Comparison of ENCODE assay signal across 1 cellular context in the genomic region with DNA sequence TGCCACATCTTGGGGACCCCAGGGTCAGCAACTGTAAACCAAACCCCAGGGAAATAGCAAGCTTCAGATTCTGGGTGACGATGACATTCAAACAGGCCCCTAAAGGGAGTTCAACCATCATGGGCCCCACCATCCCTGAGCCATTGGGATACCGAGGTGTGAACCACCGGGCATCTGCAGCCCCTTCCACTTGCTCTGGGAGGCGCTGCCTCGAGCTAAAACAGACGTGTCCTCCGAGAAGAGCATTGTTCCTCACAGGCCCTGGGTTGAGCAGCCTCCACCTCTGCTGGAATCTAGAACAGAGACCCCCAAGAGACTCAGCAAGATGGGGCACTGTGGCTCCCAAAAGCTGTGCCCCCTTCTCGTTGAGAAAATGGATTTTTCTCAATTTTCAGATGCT.
TF ChIP-seq lines count a peak whose summit lies in the region.

No MANE protein-coding gene starts in this region.

TF ChIP-seq in IMR-90, 13 proteins besides CTCF, POLR2A, EP300 and RAD21 (continued from another document):
- TF ChIP-seq MAZ (IDR thresholded peaks at IDR 0.05; ENCODE audit: borderline replicate concordance, low read depth, low read length) (no peak), CHD1 (IDR thresholded peaks at IDR 0.05; ENCODE audit: low read depth, low read length) (no peak), RFX5 (IDR thresholded peaks at IDR 0.05; ENCODE audit: low read depth, low read length) (no peak)
